In the genomic region with DNA sequence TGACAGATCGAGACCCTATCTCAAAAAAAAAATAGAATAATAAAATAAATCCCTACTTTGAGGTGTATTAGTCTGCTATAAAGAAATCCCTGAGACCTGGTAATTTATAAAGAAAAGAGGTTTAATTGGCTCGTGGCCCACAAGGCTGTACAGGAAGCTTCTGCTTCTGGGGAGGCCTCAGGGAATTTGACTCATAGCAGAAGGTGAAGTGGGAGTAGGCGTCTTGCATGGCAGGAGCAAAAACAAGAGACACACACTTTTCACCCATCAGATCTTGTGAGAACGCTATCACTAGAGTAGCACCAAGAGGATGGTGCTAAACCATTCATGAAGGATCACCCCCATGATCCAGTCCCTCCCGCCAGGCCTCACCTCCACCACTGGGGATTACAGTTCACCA, we compare ENCODE assay signal across 1 cellular context.
TF ChIP-seq lines count a peak whose summit lies in the region.

No MANE protein-coding gene starts in this region.

TF ChIP-seq in GM12878, 131 proteins besides CTCF, POLR2A, EP300 and RAD21:
- TF ChIP-seq FOXM1 (IDR thresholded peaks at IDR 0.05; ENCODE audit: low read depth, low read length) (no peak), JUNB (IDR thresholded peaks at IDR 0.05) (peak; percentile 45), TCF12 (IDR thresholded peaks at IDR 0.05; ENCODE audit: low read depth, low read length) (no peak), RUNX3 (IDR thresholded peaks at IDR 0.05; ENCODE audit: low read length) (peak; percentile 44), IRF4 (IDR thresholded peaks at IDR 0.05; ENCODE audit: low read depth, low read length) (peak; percentile 63; the same call in 1 of the 2 replicates)
